In the genomic region with DNA sequence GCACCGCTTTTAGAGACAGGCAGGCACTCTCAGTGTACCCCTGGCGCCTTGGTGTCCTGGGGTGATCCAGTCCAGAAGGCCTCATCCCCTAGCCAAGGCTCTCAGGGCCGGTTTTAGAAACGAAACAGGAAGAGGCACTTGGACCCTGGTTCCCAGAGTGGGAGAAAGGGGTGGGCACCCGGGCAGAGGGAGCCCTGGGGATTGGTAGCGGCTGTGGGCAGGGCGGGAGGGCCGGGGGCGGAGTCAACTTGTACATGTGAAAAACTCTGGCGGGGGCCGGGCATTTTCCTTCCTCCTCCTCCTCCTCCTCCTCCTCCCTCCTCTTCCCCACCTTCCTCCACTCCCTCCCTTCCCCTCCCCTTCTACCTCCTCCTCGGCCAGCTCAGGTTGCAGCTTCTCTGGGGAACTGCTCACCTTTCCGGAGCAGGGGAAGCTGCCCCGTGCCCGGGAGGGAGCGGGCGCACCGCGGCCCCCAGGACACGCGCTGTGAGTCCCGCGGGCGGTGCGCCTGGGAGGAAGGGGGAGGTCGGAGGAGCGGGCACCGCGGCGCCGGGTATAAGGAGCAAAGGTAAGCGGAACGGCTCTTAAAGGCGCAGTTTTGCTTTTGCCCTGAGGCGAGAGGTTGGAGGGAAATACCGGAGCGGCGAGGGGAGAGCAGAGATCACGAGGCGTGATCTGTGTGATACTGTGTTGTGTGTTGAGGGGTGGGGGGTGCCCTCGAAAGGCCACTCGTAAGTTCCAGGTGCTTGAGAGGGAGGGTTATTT, we compare ENCODE assay signal across 8 cellular contexts. TPM values are rescaled to one million over a fixed set of nuclear protein-coding genes. Genes with fewer than 3 reads are reported as not detected.
DNase-seq lines count a peak whose midpoint lies in the region; ATAC-seq and TF ChIP-seq lines count a peak whose summit lies in the region.

TSS of gene CDK18 (plus strand) at position 359 of the 765 bp plus-strand sequence. CDS start 18,499 bp downstream, outside the sequence.

- no peaks in the 10 kb centered on the region for H3K36me3 Mint-ChIP-seq in CD8-positive, alpha-beta memory T cell

- TF ChIP-seq CTCF in astrocyte of the spinal cord (IDR thresholded peaks at IDR 0.05; ENCODE audit: low read depth, low read length) (no peak), retinal pigment epithelial cell (conservative IDR thresholded peaks at IDR 0.05; ENCODE audit: low read depth, low read length) (no peak)

- POLR2A ChIA-PET in CD8-positive, alpha-beta memory T cell (lab: Charles Lee): no interaction called here

- no peaks in the 10 kb centered on the region for H3K9me3 ChIP-seq in CD8-positive, alpha-beta memory T cell (ENCODE audit: low read length)
- no peaks in the 10 kb centered on the region for H3K9me3 ChIP-seq in SJCRH30 (replicated peaks)

- H3K9me3 Mint-ChIP-seq in CD8-positive, alpha-beta memory T cell: no peaks in the 10 kb centered on the region

- H3K36me3 ChIP-seq in CD8-positive, alpha-beta memory T cell (ENCODE audit: insufficient read depth, low read length): no peaks in the 10 kb centered on the region
- no peaks in the 10 kb centered on the region for H3K36me3 ChIP-seq in SJCRH30

- H3K4me1 Mint-ChIP-seq in CD8-positive, alpha-beta memory T cell: peaks cover 9 to 18% (median 13%) of the 10 kb centered on the region in 3 donors

- peaks cover 10% of the 10 kb centered on the region for H3K4me1 ChIP-seq in CD8-positive, alpha-beta memory T cell (ENCODE audit: insufficient read depth, low read length)
- H3K4me1 ChIP-seq in SJCRH30: peaks cover 2% of the 10 kb centered on the region; the same call in 1 of the 2 replicates

- H3K27ac Mint-ChIP-seq in CD8-positive, alpha-beta memory T cell: peak within 1 kb of the TSS in 5 of 8 donors; percentile 39 to 92 (median 81)

- peak; percentile 18 to 58 (median 28) for DNase-seq in CD8-positive, alpha-beta memory T cell
- DNase-seq in M059J (ENCODE audit: low read depth) (peak; percentile 65), SJCRH30 (peak; percentile 60 to 69), astrocyte of the spinal cord (ENCODE audit: low read depth, low spot score) (no peak), retinal pigment epithelial cell (ENCODE audit: low read depth) (no peak)

- no peak within 1 kb of the TSS for H3K27ac ChIP-seq in CD8-positive, alpha-beta memory T cell (ENCODE audit: low read depth, low read length)
- no peak within 1 kb of the TSS for H3K27ac ChIP-seq in SJCRH30

- no peak for ATAC-seq in GM18511 (IDR thresholded peaks at IDR 0.05; ENCODE audit: unreplicated experiment)
- no peak for ATAC-seq in HG02840 (IDR thresholded peaks at IDR 0.05; ENCODE audit: low FRiP score, unreplicated experiment)

- CTCF ChIA-PET in CD8-positive, alpha-beta memory T cell (lab: Charles Lee): interaction anchor here (1.4 kb wide), 1 partner anchor 20 kb away, joined by 6 read pairs; no protein-coding TSS in a partner anchor

- no peaks in the 10 kb centered on the region for H3K27me3 ChIP-seq in CD8-positive, alpha-beta memory T cell (ENCODE audit: insufficient read depth, low read length, poor library complexity, severe bottlenecking)
- H3K27me3 ChIP-seq in SJCRH30: peaks cover 19% of the 10 kb centered on the region

- peak within 1 kb of the TSS; percentile 57 for H3K4me3 ChIP-seq in CD8-positive, alpha-beta memory T cell (ENCODE audit: low read length)
- H3K4me3 ChIP-seq in SJCRH30 (peak within 1 kb of the TSS; percentile 56), astrocyte of the spinal cord (ENCODE audit: low read depth, low read length) (peak within 1 kb of the TSS; percentile 26), iPS-11a (ENCODE audit: low read depth, low read length) (peak within 1 kb of the TSS; percentile 81), retinal pigment epithelial cell (ENCODE audit: low read length) (peak within 1 kb of the TSS; percentile 81)

- in situ Hi-C loops in astrocyte of the spinal cord (cut with HindIII; ENCODE audit: low sequenced_read_pairs): no loop called here

- H3K27me3 Mint-ChIP-seq in CD8-positive, alpha-beta memory T cell: peaks cover 0 to 3% of the 10 kb centered on the region in 2 donors

- H3K4me3 Mint-ChIP-seq in CD8-positive, alpha-beta memory T cell: peak within 1 kb of the TSS; percentile 82 to 93 (median 87)

RNA-seq across cellular contexts. Expression of gene CDK18, which starts in this region (rescaled TPM):
- 1 to 10 TPM; 1.4 to 1.6 TPM for total RNA-seq in CD8-positive, alpha-beta memory T cell
- 0.43 TPM for polyA plus RNA-seq in CD8-positive, alpha-beta memory T cell
- total RNA-seq in M059J (2014; rRNA removed; shearing (Covaris generic)): 0.12 and 1.2 TPM in 2 replicates
- 1.1 and 2.1 TPM in 2 replicates for total RNA-seq in SJCRH30 (2014; rRNA removed; shearing (Covaris generic))

Comparison
In these comparisons a context has a peak if more than half of its experiments do, and no peak if none do; other contexts are left out.
1. DNase-seq: peak in CD8-positive, alpha-beta memory T cell (5 of 5), M059J (single experiment) and SJCRH30 (2 of 2); none in astrocyte of the spinal cord (single experiment) and retinal pigment epithelial cell (single experiment).
2. H3K4me3 ChIP-seq: peak in every context shown above with its lines; median percentile 81 in iPS-11a; 81 in retinal pigment epithelial cell; 57 in CD8-positive, alpha-beta memory T cell; 56 in SJCRH30; 26 in astrocyte of the spinal cord.